1 cellular context compared by ENCODE assay signal in the genomic region with DNA sequence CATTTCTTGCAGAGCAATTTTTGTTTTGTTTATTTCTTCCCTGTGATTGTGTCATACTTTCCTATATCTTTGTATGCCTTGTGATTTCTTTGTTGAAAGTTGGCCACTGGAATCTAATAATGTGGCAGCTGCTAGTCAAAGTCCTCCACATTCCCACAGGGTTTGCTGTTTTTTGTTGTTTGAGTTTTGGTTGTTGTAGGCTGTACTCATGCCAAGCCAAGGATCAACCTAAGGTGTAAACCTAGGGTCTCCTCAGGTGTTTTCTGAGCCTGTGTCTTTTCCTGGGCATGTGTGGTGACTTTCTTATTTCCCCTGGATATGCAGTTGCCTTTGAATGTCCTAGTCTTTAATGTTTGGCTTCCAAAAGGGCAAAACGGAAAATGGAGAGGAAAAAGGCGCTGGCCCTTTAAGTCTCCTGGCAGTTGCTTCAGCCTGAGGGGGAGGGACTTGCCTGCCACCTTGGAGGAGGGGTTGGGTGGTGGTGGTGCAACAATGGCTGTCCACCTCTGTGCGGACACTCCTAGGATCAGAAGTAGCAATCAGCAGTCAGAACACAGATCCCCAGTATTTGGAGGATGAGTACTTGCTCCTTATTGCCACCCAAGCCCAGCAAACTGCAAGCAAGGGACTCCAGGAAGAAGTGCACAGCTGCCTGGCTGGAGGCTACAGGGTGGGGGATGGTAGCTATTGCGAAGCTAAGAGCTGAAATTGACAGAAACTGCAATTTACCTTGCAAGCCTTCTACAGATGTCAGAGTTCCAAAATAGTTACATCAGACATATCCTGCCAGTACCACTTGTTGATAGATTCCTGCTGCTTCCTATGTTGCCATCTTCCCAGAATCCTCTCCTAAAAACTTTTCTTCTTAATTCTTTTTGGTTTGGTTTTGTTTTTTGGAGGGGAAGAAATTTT.
TF ChIP-seq lines count a peak whose summit lies in the region.

No MANE protein-coding gene starts in this region.

TF ChIP-seq in endothelial cell of umbilical vein, 7 proteins besides CTCF, POLR2A, EP300 and RAD21:
- TF ChIP-seq EZH2 (IDR thresholded peaks at IDR 0.05; ENCODE audit: borderline replicate concordance, low read depth, low read length, severe bottlenecking) (no peak), JUN (IDR thresholded peaks at IDR 0.05; ENCODE audit: borderline replicate concordance, insufficient read depth, insufficient read length, low read depth) (no peak), POLR2AphosphoS5 (IDR thresholded peaks at IDR 0.05; ENCODE audit: insufficient read depth, low read depth, low read length) (no peak), MYC (IDR thresholded peaks at IDR 0.05; ENCODE audit: low read depth, low read length) (no peak), FOS (IDR thresholded peaks at IDR 0.05; ENCODE audit: borderline replicate concordance, insufficient read depth, low read length) (no peak), GATA2 (IDR thresholded peaks at IDR 0.05; ENCODE audit: insufficient read depth, insufficient read length, low read depth, low read length) (no peak)
- TF ChIP-seq, protein P1, sequence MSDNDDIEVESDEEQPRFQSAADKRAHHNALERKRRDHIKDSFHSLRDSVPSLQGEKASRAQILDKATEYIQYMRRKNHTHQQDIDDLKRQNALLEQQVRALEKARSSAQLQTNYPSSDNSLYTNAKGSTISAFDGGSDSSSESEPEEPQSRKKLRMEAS (IDR thresholded peaks at IDR 0.05; ENCODE audit: insufficient read depth, insufficient read length) = no peak
